Comparison of ENCODE assay signal across 17 cellular contexts in the genomic region with DNA sequence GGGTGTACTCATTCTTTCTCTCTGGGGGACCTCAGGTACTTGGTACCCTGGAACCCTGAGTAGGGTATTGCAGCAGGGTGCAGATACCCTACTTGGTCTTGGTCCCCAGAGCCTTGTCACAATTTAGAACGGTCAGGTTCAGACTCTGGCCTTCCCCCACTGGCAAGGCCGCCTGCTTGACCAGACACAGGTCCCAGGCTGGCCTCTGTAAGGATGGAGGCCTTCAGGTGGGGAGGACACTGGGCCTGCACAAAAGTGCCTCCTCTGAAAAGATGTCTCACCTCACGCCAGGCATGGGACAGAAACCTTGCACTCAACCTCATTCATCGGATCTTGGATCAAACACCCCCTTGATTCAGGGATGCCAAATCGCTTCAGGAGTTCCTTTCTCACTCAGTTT.
A peak's percentile ranks its signal among the peaks of the same experiment; 100 is the strongest.
DNase-seq lines count a peak whose midpoint lies in the region; ATAC-seq and TF ChIP-seq lines count a peak whose summit lies in the region.
"Had no signal": no experiment of that assay in that cellular context is flagged by ENCODE, and none has a peak within 500 bp of the region (broad histone marks: within the 10 kb centered on the region; RNA-seq: fewer than 3 reads in every experiment).

No MANE protein-coding gene starts in this region.

- no peak for ATAC-seq in naive thymus-derived CD4-positive, alpha-beta T cell
- no peak for ATAC-seq in HG02798 (IDR thresholded peaks at IDR 0.05; ENCODE audit: poor library complexity, unreplicated experiment)
- ATAC-seq: PC-3 had no signal

- no peaks in the 10 kb centered on the region for H3K27me3 Mint-ChIP-seq in activated naive CD4-positive, alpha-beta T cell treated with anti-CD3 and anti-CD28 coated beads for 36 hours (ENCODE audit: low read depth)
- H3K27me3 Mint-ChIP-seq in activated T-helper 2 cell treated with anti-CD3 and anti-CD28 coated beads, Interferon-gamma antibody, Interleukin-2, Interleukin-4, amounts not matched to agents 10 μg/mL and 5 μg/mL and 100 μg/mL, durations not matched to agents 14 hours and 24 hours and 36 hours (ENCODE audit: low read depth): no peaks in the 10 kb centered on the region
- no peaks in the 10 kb centered on the region for H3K27me3 Mint-ChIP-seq in naive thymus-derived CD4-positive, alpha-beta T cell
- peaks cover 21% of the 10 kb centered on the region for H3K27me3 Mint-ChIP-seq in glutamatergic neuron (ENCODE audit: unreplicated experiment)

- CTCF ChIA-PET in activated naive CD4-positive, alpha-beta T cell treated with anti-CD3 and anti-CD28 coated beads for 36 hours (lab: Charles Lee): interaction anchor here (6.4 kb wide), 1 partner anchor 46 kb away, joined by 43 read pairs; no protein-coding TSS in a partner anchor
- CTCF ChIA-PET in naive thymus-derived CD4-positive, alpha-beta T cell (lab: Charles Lee): interaction anchor here (1.5 to 2.8 kb wide), 2 partner anchors 12 to 49 kb away, joined by 3 to 10 read pairs; no protein-coding TSS in a partner anchor

- no peak overlapping the region for H3K4me3 ChIP-seq in naive thymus-derived CD4-positive, alpha-beta T cell (ENCODE audit: low read length)
- H3K4me3 ChIP-seq: ascending aorta, coronary artery, HAP-1, SK-N-MC, uterus had no signal

- H3K27ac ChIP-seq in naive thymus-derived CD4-positive, alpha-beta T cell (ENCODE audit: low read depth, low read length): no peak overlapping the region
- H3K27ac ChIP-seq: ascending aorta, coronary artery, SK-N-MC, uterus had no signal

- no peak overlapping the region for H3K27ac Mint-ChIP-seq in activated naive CD4-positive, alpha-beta T cell treated with anti-CD3 and anti-CD28 coated beads for 36 hours
- H3K27ac Mint-ChIP-seq in activated T-helper 2 cell treated with anti-CD3 and anti-CD28 coated beads, Interferon-gamma antibody, Interleukin-2, Interleukin-4, amounts not matched to agents 10 μg/mL and 5 μg/mL and 100 μg/mL, durations not matched to agents 14 hours and 24 hours and 36 hours: peak overlapping the region; percentile 90
- peak overlapping the region in 6 of 9 donors; percentile 77 to 88 (median 81) for H3K27ac Mint-ChIP-seq in naive thymus-derived CD4-positive, alpha-beta T cell
- H3K27ac Mint-ChIP-seq in glutamatergic neuron (ENCODE audit: unreplicated experiment): no peak overlapping the region

- H3K4me3 Mint-ChIP-seq in activated naive CD4-positive, alpha-beta T cell treated with anti-CD3 and anti-CD28 coated beads for 36 hours: peak overlapping the region; percentile 82
- peak overlapping the region; percentile 87 for H3K4me3 Mint-ChIP-seq in activated T-helper 2 cell treated with anti-CD3 and anti-CD28 coated beads, Interferon-gamma antibody, Interleukin-2, Interleukin-4, amounts not matched to agents 10 μg/mL and 5 μg/mL and 100 μg/mL, durations not matched to agents 14 hours and 24 hours and 36 hours (ENCODE audit: low read depth)
- H3K4me3 Mint-ChIP-seq in naive thymus-derived CD4-positive, alpha-beta T cell: peak overlapping the region; percentile 80 to 94 (median 86)
- H3K4me3 Mint-ChIP-seq in glutamatergic neuron (ENCODE audit: unreplicated experiment): no peak overlapping the region

- peaks cover 38 to 46% of the 10 kb centered on the region in 2 donors for H3K4me1 ChIP-seq in naive thymus-derived CD4-positive, alpha-beta T cell (ENCODE audit: control insufficient read depth in 2 of 2, insufficient read depth in 2 of 2, low read length in 2 of 2)
- H3K4me1 ChIP-seq: HAP-1 had no signal

- H3K9me3 Mint-ChIP-seq in activated naive CD4-positive, alpha-beta T cell treated with anti-CD3 and anti-CD28 coated beads for 36 hours: no peaks in the 10 kb centered on the region
- H3K9me3 Mint-ChIP-seq in activated T-helper 2 cell treated with anti-CD3 and anti-CD28 coated beads, Interferon-gamma antibody, Interleukin-2, Interleukin-4, amounts not matched to agents 10 μg/mL and 5 μg/mL and 100 μg/mL, durations not matched to agents 14 hours and 24 hours and 36 hours: no peaks in the 10 kb centered on the region
- no peaks in the 10 kb centered on the region for H3K9me3 Mint-ChIP-seq in naive thymus-derived CD4-positive, alpha-beta T cell
- H3K9me3 Mint-ChIP-seq in glutamatergic neuron (ENCODE audit: unreplicated experiment): peaks cover 16% of the 10 kb centered on the region

- peaks cover 37% of the 10 kb centered on the region for H3K4me1 Mint-ChIP-seq in activated naive CD4-positive, alpha-beta T cell treated with anti-CD3 and anti-CD28 coated beads for 36 hours (ENCODE audit: low read depth)
- peaks cover 67% of the 10 kb centered on the region for H3K4me1 Mint-ChIP-seq in activated T-helper 2 cell treated with anti-CD3 and anti-CD28 coated beads, Interferon-gamma antibody, Interleukin-2, Interleukin-4, amounts not matched to agents 10 μg/mL and 5 μg/mL and 100 μg/mL, durations not matched to agents 14 hours and 24 hours and 36 hours (ENCODE audit: low read depth)
- peaks cover 31 to 81% (median 55%) of the 10 kb centered on the region in 7 donors for H3K4me1 Mint-ChIP-seq in naive thymus-derived CD4-positive, alpha-beta T cell
- H3K4me1 Mint-ChIP-seq in glutamatergic neuron (ENCODE audit: low read depth, unreplicated experiment): peaks cover 27% of the 10 kb centered on the region

- POLR2A ChIA-PET in naive thymus-derived CD4-positive, alpha-beta T cell (lab: Charles Lee): interaction anchor here (0.9 to 4.9 kb wide), 8 partner anchors 12 to 494 kb away, joined by 3 to 62 read pairs (median 12); partner anchors contain the start of gene KLF13

- H3K27me3 ChIP-seq in naive thymus-derived CD4-positive, alpha-beta T cell (ENCODE audit: control insufficient read depth in 2 of 2, insufficient read depth in 2 of 2, low read length in 2 of 2): no peaks in the 10 kb centered on the region
- H3K27me3 ChIP-seq: uterus had no signal

- no peak for TF ChIP-seq CTCF in glutamatergic neuron (IDR thresholded peaks at IDR 0.05; ENCODE audit: partially characterized antibody, unreplicated experiment)

- H3K9me3 ChIP-seq in naive thymus-derived CD4-positive, alpha-beta T cell (ENCODE audit: control insufficient read depth in 2 of 3, low read length in 3 of 3): no peaks in the 10 kb centered on the region
- H3K9me3 ChIP-seq: ascending aorta, HAP-1, uterus had no signal

- no peak for DNase-seq in activated naive CD4-positive, alpha-beta T cell treated with anti-CD3 and anti-CD28 coated beads for 36 hours
- DNase-seq in activated naive CD4-positive, alpha-beta T cell treated with anti-CD3 and anti-CD28 coated beads, Interleukin-2, amount 50 U/mL, for 16 hours: no peak
- no peak for DNase-seq in activated T-helper 2 cell treated with anti-CD3 and anti-CD28 coated beads, Interferon-gamma antibody, Interleukin-2, Interleukin-4, amounts not matched to agents 10 μg/mL and 5 μg/mL and 100 μg/mL, durations not matched to agents 14 hours and 24 hours and 36 hours (ENCODE audit: low spot score)
- DNase-seq in naive thymus-derived CD4-positive, alpha-beta T cell: no peak
- DNase-seq in ureter (ENCODE audit: low spot score) (peak; percentile 29), glutamatergic neuron (no peak), COLO668 (lab: John Stamatoyannopoulos, UW; ENCODE audit: unreplicated experiment) (no peak)
- DNase-seq: NCI-H2081 treated with DMSO at 0.1 percent for 48 hours; NCI-H69; PC-3; stimulated activated CD4-positive, alpha-beta T cell treated with anti-CD3 and anti-CD28 coated beads, Interleukin-4, amount 100 ng/mL, for 1 hour had no signal

- intact Hi-C loops in activated naive CD4-positive, alpha-beta T cell treated with anti-CD3 and anti-CD28 coated beads for 36 hours (cut with micrococcal nuclease): loop anchor here (5.0 kb wide), 1 partner anchor 583 kb away; the partner anchor contains the start of gene FAN1
- intact Hi-C loops in activated T-helper 2 cell treated with anti-CD3 and anti-CD28 coated beads, Interferon-gamma antibody, Interleukin-2, Interleukin-4, amounts not matched to agents 10 μg/mL and 5 μg/mL and 100 μg/mL, durations not matched to agents 14 hours and 24 hours and 36 hours (cut with micrococcal nuclease): loop anchor here (5.0 to 10.0 kb wide), 3 partner anchors 138 to 490 kb away; partner anchors contain the start of gene MTMR10
- intact Hi-C loops in naive thymus-derived CD4-positive, alpha-beta T cell (cut with micrococcal nuclease): loop anchor here (2.0 to 5.0 kb wide), 4 partner anchors 26 to 683 kb away; no protein-coding TSS in a partner anchor

- peaks cover 2% of the 10 kb centered on the region for H3K36me3 Mint-ChIP-seq in activated naive CD4-positive, alpha-beta T cell treated with anti-CD3 and anti-CD28 coated beads for 36 hours (ENCODE audit: low read depth)
- peaks cover 42% of the 10 kb centered on the region for H3K36me3 Mint-ChIP-seq in activated T-helper 2 cell treated with anti-CD3 and anti-CD28 coated beads, Interferon-gamma antibody, Interleukin-2, Interleukin-4, amounts not matched to agents 10 μg/mL and 5 μg/mL and 100 μg/mL, durations not matched to agents 14 hours and 24 hours and 36 hours (ENCODE audit: low read depth)
- H3K36me3 Mint-ChIP-seq in naive thymus-derived CD4-positive, alpha-beta T cell: peaks cover 0 to 29% (median 0%) of the 10 kb centered on the region in 5 donors
- peaks cover 19% of the 10 kb centered on the region for H3K36me3 Mint-ChIP-seq in glutamatergic neuron (ENCODE audit: unreplicated experiment)

- H3K36me3 ChIP-seq in naive thymus-derived CD4-positive, alpha-beta T cell (ENCODE audit: control insufficient read depth in 2 of 3, insufficient read depth in 3 of 3, low read length in 3 of 3): no peaks in the 10 kb centered on the region
- H3K36me3 ChIP-seq: ascending aorta, HAP-1, uterus had no signal

Comparison
In these comparisons a context has a peak if more than half of its experiments do, and no peak if none do; other contexts are left out.
1. H3K27ac Mint-ChIP-seq: peak in activated T-helper 2 cell treated with anti-CD3 and anti-CD28 coated beads, Interferon-gamma antibody, Interleukin-2, Interleukin-4, amounts not matched to agents 10 μg/mL and 5 μg/mL and 100 μg/mL, durations not matched to agents 14 hours and 24 hours and 36 hours (single experiment) and naive thymus-derived CD4-positive, alpha-beta T cell (6 of 9); none in activated naive CD4-positive, alpha-beta T cell treated with anti-CD3 and anti-CD28 coated beads for 36 hours (single experiment) and glutamatergic neuron (single experiment).